Comparison of ENCODE assay signal across 2 cellular contexts in genomic region chr3:126454799-126455198, GRCh38.
TF ChIP-seq lines count a peak whose summit lies in the region.

No MANE protein-coding gene starts in this region.

TF ChIP-seq in endothelial cell of umbilical vein, 7 proteins besides CTCF, POLR2A, EP300 and RAD21 (continued from another document):
- no peak for TF ChIP-seq GATA2 (IDR thresholded peaks at IDR 0.05; ENCODE audit: insufficient read depth, insufficient read length, low read depth, low read length)
- no peak for TF ChIP-seq MYC (IDR thresholded peaks at IDR 0.05; ENCODE audit: low read depth, low read length)
- no peak for TF ChIP-seq EZH2 (IDR thresholded peaks at IDR 0.05; ENCODE audit: borderline replicate concordance, low read depth, low read length, severe bottlenecking)
- no peak for TF ChIP-seq JUN (IDR thresholded peaks at IDR 0.05; ENCODE audit: borderline replicate concordance, insufficient read depth, insufficient read length, low read depth)
- TF ChIP-seq POLR2AphosphoS5 (IDR thresholded peaks at IDR 0.05; ENCODE audit: insufficient read depth, low read depth, low read length): no peak
- TF ChIP-seq, protein P1, sequence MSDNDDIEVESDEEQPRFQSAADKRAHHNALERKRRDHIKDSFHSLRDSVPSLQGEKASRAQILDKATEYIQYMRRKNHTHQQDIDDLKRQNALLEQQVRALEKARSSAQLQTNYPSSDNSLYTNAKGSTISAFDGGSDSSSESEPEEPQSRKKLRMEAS (IDR thresholded peaks at IDR 0.05; ENCODE audit: insufficient read depth, insufficient read length): no peak

TF ChIP-seq in HEK293T, 16 proteins besides CTCF, POLR2A, EP300 and RAD21:
- TF ChIP-seq ZNF384 (IDR thresholded peaks at IDR 0.05) (no peak), FOXM1 (IDR thresholded peaks at IDR 0.05; ENCODE audit: borderline replicate concordance) (no peak), BHLHE40 (IDR thresholded peaks at IDR 0.05; ENCODE audit: borderline replicate concordance) (no peak), TARDBP (IDR thresholded peaks at IDR 0.05) (no peak), ELF4 (IDR thresholded peaks at IDR 0.05) (no peak), FOXK2 (IDR thresholded peaks at IDR 0.05) (no peak), FOXA1 (IDR thresholded peaks at IDR 0.05) (no peak), ARNT (IDR thresholded peaks at IDR 0.05) (no peak), LEF1 (IDR thresholded peaks at IDR 0.05; ENCODE audit: borderline replicate concordance) (no peak), SUZ12 (IDR thresholded peaks at IDR 0.05) (no peak), SP1 (IDR thresholded peaks at IDR 0.05) (no peak), CTBP1 (IDR thresholded peaks at IDR 0.05; ENCODE audit: borderline replicate concordance) (no peak), HDGF (IDR thresholded peaks at IDR 0.05; ENCODE audit: borderline replicate concordance) (no peak), NFRKB (IDR thresholded peaks at IDR 0.05) (no peak), L3MBTL2 (conservative IDR thresholded peaks at IDR 0.05) (no peak)
- TF ChIP-seq, protein P2, sequence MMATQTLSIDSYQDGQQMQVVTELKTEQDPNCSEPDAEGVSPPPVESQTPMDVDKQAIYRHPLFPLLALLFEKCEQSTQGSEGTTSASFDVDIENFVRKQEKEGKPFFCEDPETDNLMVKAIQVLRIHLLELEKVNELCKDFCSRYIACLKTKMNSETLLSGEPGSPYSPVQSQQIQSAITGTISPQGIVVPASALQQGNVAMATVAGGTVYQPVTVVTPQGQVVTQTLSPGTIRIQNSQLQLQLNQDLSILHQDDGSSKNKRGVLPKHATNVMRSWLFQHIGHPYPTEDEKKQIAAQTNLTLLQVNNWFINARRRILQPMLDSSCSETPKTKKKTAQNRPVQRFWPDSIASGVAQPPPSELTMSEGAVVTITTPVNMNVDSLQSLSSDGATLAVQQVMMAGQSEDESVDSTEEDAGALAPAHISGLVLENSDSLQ (IDR thresholded peaks at IDR 0.05): no peak
